In genomic region chr9:128586934-128587333, GRCh38 we compare ENCODE assay signal across 1 cellular context.
TF ChIP-seq lines count a peak whose summit lies in the region.

No MANE protein-coding gene starts in this region.

TF ChIP-seq in HepG2, 621 proteins besides CTCF, POLR2A, EP300 and RAD21:
- TF ChIP-seq CEBPB (IDR thresholded peaks at IDR 0.05; ENCODE audit: borderline replicate concordance, low read depth, low read length), result 0 out of 2 replicates have a peak, but pooled peaks have one; percentile 14
